In genomic region chr11:75420224-75421034, GRCh38 we compare ENCODE assay signal across 15 cellular contexts. TPM values are rescaled to one million over a fixed set of nuclear protein-coding genes. Genes with fewer than 3 reads are reported as not detected.
DNase-seq lines count a peak whose midpoint lies in the region; ATAC-seq and TF ChIP-seq lines count a peak whose summit lies in the region.
"Had no signal": no experiment of that assay in that cellular context is flagged by ENCODE, and none has a peak within 500 bp of the region (broad histone marks: within the 10 kb centered on the region; RNA-seq: fewer than 3 reads in every experiment).

No MANE protein-coding gene starts in this region.

- POLR2A ChIA-PET in naive thymus-derived CD8-positive, alpha-beta T cell (lab: Charles Lee), result interaction anchor here (1.8 kb wide), 1 partner anchor 10 kb away, joined by 4 read pairs; no protein-coding TSS in a partner anchor

- ATAC-seq in naive thymus-derived CD8-positive, alpha-beta T cell, result no peak
- no peak for ATAC-seq in HG02588 (IDR thresholded peaks at IDR 0.05; ENCODE audit: unreplicated experiment)
- no peak for ATAC-seq in GM21390 (IDR thresholded peaks at IDR 0.05; ENCODE audit: unreplicated experiment)
- ATAC-seq: pancreas had no signal

- H3K9me3 Mint-ChIP-seq in chondrocyte (ENCODE audit: low read depth), result no peaks in the 10 kb centered on the region
- H3K9me3 Mint-ChIP-seq in neural crest cell, result no peaks in the 10 kb centered on the region
- no peaks in the 10 kb centered on the region for H3K9me3 Mint-ChIP-seq in naive thymus-derived CD8-positive, alpha-beta T cell
- H3K9me3 Mint-ChIP-seq: activated CD4-positive, alpha-beta memory T cell treated with anti-CD3 and anti-CD28 coated beads, Interleukin-2, amount 10 ng/mL, durations not matched to agents 7 days and 5 days had no signal

- H3K27me3 Mint-ChIP-seq in chondrocyte (ENCODE audit: low read depth), result no peaks in the 10 kb centered on the region
- H3K27me3 Mint-ChIP-seq in neural crest cell (ENCODE audit: low read depth), result peaks cover 4% of the 10 kb centered on the region
- H3K27me3 Mint-ChIP-seq in naive thymus-derived CD8-positive, alpha-beta T cell, result no peaks in the 10 kb centered on the region
- H3K27me3 Mint-ChIP-seq: activated CD4-positive, alpha-beta memory T cell treated with anti-CD3 and anti-CD28 coated beads, Interleukin-2, amount 10 ng/mL, durations not matched to agents 7 days and 5 days had no signal

- DNase-seq in 8988T (peak; percentile 22), NCI-H2029 treated with DMSO at 0.1 percent for 48 hours (lab: John Stamatoyannopoulos, UW) (peak; percentile 43), chondrocyte (ENCODE audit: low spot score) (no peak), neural crest cell (ENCODE audit: low read depth, low spot score) (no peak), NCI-H187 treated with DMSO at 0.1 percent for 48 hours (lab: John Stamatoyannopoulos, UW) (no peak)
- DNase-seq in naive thymus-derived CD8-positive, alpha-beta T cell, result no peak
- DNase-seq: activated CD4-positive, alpha-beta memory T cell treated with anti-CD3 and anti-CD28 coated beads, Interleukin-2, amount 10 ng/mL, durations not matched to agents 7 days and 5 days; activated effector memory CD4-positive, alpha-beta T cell treated with Interleukin-2 at 50 U/mL for 16 hours; DMS 273 treated with DMSO at 0.1 percent for 48 hours; mammary epithelial cell; MM.1S had no signal

- H3K4me1 Mint-ChIP-seq in chondrocyte (ENCODE audit: low read depth) (peaks cover 66% of the 10 kb centered on the region), neural crest cell (peaks cover 30% of the 10 kb centered on the region)
- H3K4me1 Mint-ChIP-seq in naive thymus-derived CD8-positive, alpha-beta T cell, result peaks cover 0 to 1% (median 0%) of the 10 kb centered on the region in 4 donors
- H3K4me1 Mint-ChIP-seq: activated CD4-positive, alpha-beta memory T cell treated with anti-CD3 and anti-CD28 coated beads, Interleukin-2, amount 10 ng/mL, durations not matched to agents 7 days and 5 days had no signal

- H3K36me3 Mint-ChIP-seq in chondrocyte (ENCODE audit: low read depth) (no peaks in the 10 kb centered on the region), neural crest cell (ENCODE audit: low read depth) (peaks cover 10% of the 10 kb centered on the region)
- H3K36me3 Mint-ChIP-seq in naive thymus-derived CD8-positive, alpha-beta T cell, result peaks cover 0 to 24% (median 6%) of the 10 kb centered on the region in 3 donors

- H3K27ac Mint-ChIP-seq in chondrocyte (ENCODE audit: unreplicated experiment) (peak overlapping the region; percentile 77), neural crest cell (ENCODE audit: unreplicated experiment) (peak overlapping the region; percentile 98)
- H3K27ac Mint-ChIP-seq in naive thymus-derived CD8-positive, alpha-beta T cell, result peak overlapping the region in 4 of 10 donors; percentile 11 to 91 (median 28)
- H3K27ac Mint-ChIP-seq: activated CD4-positive, alpha-beta memory T cell treated with anti-CD3 and anti-CD28 coated beads, Interleukin-2, amount 10 ng/mL, durations not matched to agents 7 days and 5 days had no signal

- TF ChIP-seq CTCF in chondrocyte (IDR thresholded peaks at IDR 0.05) (no peak), neural crest cell (conservative IDR thresholded peaks at IDR 0.05) (no peak)

- no peak overlapping the region for H3K4me3 Mint-ChIP-seq in chondrocyte (ENCODE audit: unreplicated experiment)
- no peak overlapping the region for H3K4me3 Mint-ChIP-seq in neural crest cell
- H3K4me3 Mint-ChIP-seq in naive thymus-derived CD8-positive, alpha-beta T cell, result no peak overlapping the region
- H3K4me3 Mint-ChIP-seq: activated CD4-positive, alpha-beta memory T cell treated with anti-CD3 and anti-CD28 coated beads, Interleukin-2, amount 10 ng/mL, durations not matched to agents 7 days and 5 days had no signal

RNA-seq across cellular contexts. Expression of gene KLHL35, which starts 12.6 kb away (rescaled TPM):
- 6.3 to 12.5 TPM (median 10.1 TPM) in 3 replicates for total RNA-seq in chondrocyte
- 9.4 and 11.6 TPM in 2 replicates for total RNA-seq in neural crest cell
- 1 to 10 TPM in 1 of 2 experiments, under 1 TPM in 1; 0.66 to 1.3 TPM for total RNA-seq in naive thymus-derived CD8-positive, alpha-beta T cell
- 1 to 10 TPM in 1 of 3 donors, under 1 TPM in 2; 0.38 to 1.2 (median 0.74) TPM for polyA plus RNA-seq in naive thymus-derived CD8-positive, alpha-beta T cell
- total RNA-seq: HT1080 had no signal

RNA-seq across cellular contexts. Expression of gene RPS3, which starts 21.1 kb away (rescaled TPM):
- total RNA-seq in chondrocyte (1,466 to 1,585 TPM (median 1,486 TPM) in 3 replicates), neural crest cell (3,598 and 3,664 TPM in 2 replicates)
- total RNA-seq in naive thymus-derived CD8-positive, alpha-beta T cell, result 1,000 to 10,000 TPM; 5,159 to 5,268 TPM
- 1,000 to 10,000 TPM; 6,922 to 7,216 (median 7,023) TPM for polyA plus RNA-seq in naive thymus-derived CD8-positive, alpha-beta T cell

Comparison
In these comparisons a context has a peak if more than half of its experiments do, and no peak if none do; other contexts are left out.
1. DNase-seq: peak in 8988T (single experiment) and NCI-H2029 treated with DMSO at 0.1 percent for 48 hours (single experiment); none in chondrocyte (single experiment), neural crest cell (single experiment), NCI-H187 treated with DMSO at 0.1 percent for 48 hours (single experiment) and naive thymus-derived CD8-positive, alpha-beta T cell (0 of 10).